Comparison of ENCODE assay signal across 15 cellular contexts in the genomic region with DNA sequence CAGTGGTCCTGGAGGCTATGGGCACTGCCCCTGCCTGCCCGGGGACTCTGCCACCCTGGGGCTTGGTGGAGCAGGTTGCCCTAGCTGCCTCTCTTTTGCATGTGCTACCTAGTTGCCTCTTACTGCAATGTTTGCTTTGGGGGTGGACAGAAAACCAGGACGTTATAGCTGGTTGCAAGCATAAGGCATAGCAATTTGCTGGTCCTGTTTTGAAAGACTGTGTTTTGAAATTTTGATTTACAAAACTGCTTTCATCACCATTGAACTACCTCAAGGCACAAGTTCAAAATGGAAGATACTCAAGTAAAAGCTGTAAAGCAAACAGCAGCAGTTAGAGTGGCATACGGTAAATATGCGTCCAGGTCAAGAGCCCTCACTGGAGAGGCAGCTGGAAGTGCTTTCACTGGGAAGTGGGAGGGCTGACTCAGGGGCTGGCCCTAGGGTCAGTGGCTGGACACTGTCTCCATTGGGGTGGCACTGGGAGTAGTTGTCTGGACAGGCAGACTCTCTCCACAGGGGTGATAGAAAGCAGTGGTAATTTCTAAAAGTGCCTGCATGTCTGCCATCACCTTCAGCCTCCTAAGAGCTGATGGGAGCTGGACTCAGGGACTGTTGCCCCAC.
DNase-seq lines count a peak whose midpoint lies in the region; ATAC-seq, FAIRE-seq and TF ChIP-seq lines count a peak whose summit lies in the region.
"Had no signal": no experiment of that assay in that cellular context is flagged by ENCODE, and none has a peak within 500 bp of the region (broad histone marks: within the 10 kb centered on the region; RNA-seq: fewer than 3 reads in every experiment).

No MANE protein-coding gene starts in this region.

- FAIRE-seq in A549 (lab: Jason Lieb, UNC): no peak

- H3K4me1 Mint-ChIP-seq in activated T-cell treated with anti-CD3 and anti-CD28 coated beads, Interleukin-2, amount 50 U/mL, for 4 hours (ENCODE audit: low read depth): peaks cover 2% of the 10 kb centered on the region

- peak; percentile 50 to 56; a peak in 2 of 5 replicates for TF ChIP-seq EP300 in A549 (IDR thresholded peaks at IDR 0.05)

- CTCF ChIA-PET in A549 (lab: Yijun Ruan, JAX): interaction anchor here (0.5 to 5.6 kb wide), 12 partner anchors 10 to 409 kb away, joined by 3 to 78 read pairs (median 3); no protein-coding TSS in a partner anchor

- no peak for TF ChIP-seq POLR2A in A549 (IDR thresholded peaks at IDR 0.05; ENCODE audit: low read length)

- no peak for TF ChIP-seq CTCF in A549 (IDR thresholded peaks at IDR 0.05)
- no peak for TF ChIP-seq CTCF in liver (IDR thresholded peaks at IDR 0.05; ENCODE audit: low read depth, low read length, missing input control)

- H3K4me1 ChIP-seq in A549 (peaks cover 38% of the 10 kb centered on the region), liver (ENCODE audit: control insufficient read depth in 4 of 4, insufficient read depth in 4 of 4, low read length in 3 of 4) (peaks cover 1 to 26% (median 14%) of the 10 kb centered on the region in 4 donors)

- no peaks in the 10 kb centered on the region for H3K27me3 ChIP-seq in liver (ENCODE audit: control insufficient read depth in 4 of 4, insufficient read depth in 4 of 4, low read length in 3 of 4)

- H3K4me3 Mint-ChIP-seq in activated T-cell treated with anti-CD3 and anti-CD28 coated beads, Interleukin-2, amount 50 U/mL, for 4 hours: no peak overlapping the region

- H3K4me3 ChIP-seq in A549 (no peak overlapping the region), liver (ENCODE audit: low read depth in 1 of 3, low read length in 3 of 3) (no peak overlapping the region)
- H3K4me3 ChIP-seq: GM23248 had no signal

- peak overlapping the region; percentile 72 for H3K4me2 ChIP-seq in A549

- peak; percentile 15 to 67; a peak in 3 of 6 replicates for ATAC-seq in A549
- ATAC-seq in activated T-cell treated with anti-CD3 and anti-CD28 coated beads, Interleukin-2, amount 50 U/mL, for 4 hours: no peak

- no peak; a peak in 1 of 5 replicates for TF ChIP-seq RAD21 in A549 (conservative IDR thresholded peaks at IDR 0.05 in 1 of 2, IDR thresholded peaks at IDR 0.05 in 1 of 2)
- TF ChIP-seq RAD21 in liver (IDR thresholded peaks at IDR 0.05): peak; percentile 62 to 70

- no peaks in the 10 kb centered on the region for H3K36me3 ChIP-seq in liver (ENCODE audit: control insufficient read depth in 4 of 4, insufficient read depth in 3 of 4, low read depth in 1 of 4, low read length in 3 of 4)

- DNase-seq in A549 (ENCODE audit: low read depth in 1 of 2, low spot score in 1 of 2) (peak in 1 of 2 experiments; percentile 47), NCI-H1417 (lab: John Stamatoyannopoulos, UW) (peak; percentile 40 to 82 (median 64)), SHP77 (lab: John Stamatoyannopoulos, UW) (peak; percentile 79 to 85), G401 (ENCODE audit: low spot score) (no peak)
- DNase-seq in stimulated activated CD4-positive, alpha-beta T cell treated with anti-CD3 and anti-CD28 coated beads, Interleukin-12 subunit alpha, Interleukin-12 subunit beta, amount 100 ng/mL, for 4 hours: no peak
- DNase-seq in activated T-cell treated with anti-CD3 and anti-CD28 coated beads, Interleukin-2, amount 50 U/mL, for 4 hours: no peak
- no peak for DNase-seq in activated CD4-positive, alpha-beta T cell treated with anti-CD3 and anti-CD28 coated beads, Interleukin-2, amount 50 U/mL, for 1 hour
- DNase-seq: activated naive CD4-positive, alpha-beta T cell treated with Interleukin-2 at 50 U/mL for 16 hours; Calu3; GM23248; midbrain; MV-4-11; NCI-H82; occipital lobe had no signal

- in situ Hi-C loops in G401 (cut with HindIII; ENCODE audit: low sequenced_read_pairs): no loop called here

- no peak overlapping the region for H3K9ac ChIP-seq in liver (ENCODE audit: low read depth in 1 of 2, low read length in 2 of 2)
- H3K9ac ChIP-seq: GM23248 had no signal

- H3K9me3 Mint-ChIP-seq in activated T-cell treated with anti-CD3 and anti-CD28 coated beads, Interleukin-2, amount 50 U/mL, for 4 hours: no peaks in the 10 kb centered on the region

- H3K9me3 ChIP-seq in A549 (no peaks in the 10 kb centered on the region), liver (ENCODE audit: control insufficient read depth in 4 of 4, low read length in 3 of 4) (no peaks in the 10 kb centered on the region)

- no peaks in the 10 kb centered on the region for H3K27me3 Mint-ChIP-seq in activated T-cell treated with anti-CD3 and anti-CD28 coated beads, Interleukin-2, amount 50 U/mL, for 4 hours (ENCODE audit: low read depth)

- WGBS in A549 (ENCODE audit: missing lambda C conversion rate): 13% methylated on average over 4 of the region's 4 CpGs
- 23% methylated on average over 4 of the region's 4 CpGs for WGBS in liver

- no peaks in the 10 kb centered on the region for H3K36me3 Mint-ChIP-seq in activated T-cell treated with anti-CD3 and anti-CD28 coated beads, Interleukin-2, amount 50 U/mL, for 4 hours (ENCODE audit: insufficient read depth)

- POLR2A ChIA-PET in A549 (lab: Yijun Ruan, JAX): interaction anchor here (0.6 kb wide), 1 partner anchor 208 kb away, joined by 7 read pairs; no protein-coding TSS in a partner anchor

- H3K27ac ChIP-seq in A549 (peak overlapping the region; percentile 68 to 80), liver (ENCODE audit: low read depth in 1 of 2, low read length in 2 of 2) (peak overlapping the region; percentile 48 to 65)
- H3K27ac ChIP-seq: GM23248 had no signal

TF ChIP-seq in A549, 52 proteins besides CTCF, POLR2A, EP300 and RAD21:
- TF ChIP-seq, protein P1, sequence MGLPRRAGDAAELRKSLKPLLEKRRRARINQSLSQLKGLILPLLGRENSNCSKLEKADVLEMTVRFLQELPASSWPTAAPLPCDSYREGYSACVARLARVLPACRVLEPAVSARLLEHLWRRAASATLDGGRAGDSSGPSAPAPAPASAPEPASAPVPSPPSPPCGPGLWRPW (IDR thresholded peaks at IDR 0.05): peak; percentile 47
- TF ChIP-seq CEBPB (IDR thresholded peaks at IDR 0.05): peak; percentile 36 to 68; a peak in 2 of 4 replicates
- TF ChIP-seq JUN (IDR thresholded peaks at IDR 0.05): peak in 1 of 2 experiments; percentile 23; a peak in 1 of 5 replicates
- 0 out of 2 replicates have a peak, but pooled peaks have one; percentile 14 for TF ChIP-seq GATA3 (IDR thresholded peaks at IDR 0.05; ENCODE audit: borderline replicate concordance)
- TF ChIP-seq, protein P2, sequence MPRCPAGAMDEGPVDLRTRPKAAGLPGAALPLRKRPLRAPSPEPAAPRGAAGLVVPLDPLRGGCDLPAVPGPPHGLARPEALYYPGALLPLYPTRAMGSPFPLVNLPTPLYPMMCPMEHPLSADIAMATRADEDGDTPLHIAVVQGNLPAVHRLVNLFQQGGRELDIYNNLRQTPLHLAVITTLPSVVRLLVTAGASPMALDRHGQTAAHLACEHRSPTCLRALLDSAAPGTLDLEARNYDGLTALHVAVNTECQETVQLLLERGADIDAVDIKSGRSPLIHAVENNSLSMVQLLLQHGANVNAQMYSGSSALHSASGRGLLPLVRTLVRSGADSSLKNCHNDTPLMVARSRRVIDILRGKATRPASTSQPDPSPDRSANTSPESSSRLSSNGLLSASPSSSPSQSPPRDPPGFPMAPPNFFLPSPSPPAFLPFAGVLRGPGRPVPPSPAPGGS (IDR thresholded peaks at IDR 0.05): no peak
- no peak for TF ChIP-seq HEYL (CRISPR knock-in tag; IDR thresholded peaks at IDR 0.05)
- TF ChIP-seq, protein P3, sequence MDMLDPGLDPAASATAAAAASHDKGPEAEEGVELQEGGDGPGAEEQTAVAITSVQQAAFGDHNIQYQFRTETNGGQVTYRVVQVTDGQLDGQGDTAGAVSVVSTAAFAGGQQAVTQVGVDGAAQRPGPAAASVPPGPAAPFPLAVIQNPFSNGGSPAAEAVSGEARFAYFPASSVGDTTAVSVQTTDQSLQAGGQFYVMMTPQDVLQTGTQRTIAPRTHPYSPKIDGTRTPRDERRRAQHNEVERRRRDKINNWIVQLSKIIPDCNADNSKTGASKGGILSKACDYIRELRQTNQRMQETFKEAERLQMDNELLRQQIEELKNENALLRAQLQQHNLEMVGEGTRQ (IDR thresholded peaks at IDR 0.05): no peak
- no peak for TF ChIP-seq ZSCAN20 (CRISPR knock-in tag; IDR thresholded peaks at IDR 0.05)

TF ChIP-seq in liver, 16 proteins besides CTCF, POLR2A, EP300 and RAD21 (continues in another document):
- peak in 1 of 2 donors; percentile 40 for TF ChIP-seq GABPA (IDR thresholded peaks at IDR 0.05 in 1 of 2, conservative IDR thresholded peaks at IDR 0.05 in 1 of 2)
- TF ChIP-seq FOXA2 (IDR thresholded peaks at IDR 0.05): peak; percentile 94
- TF ChIP-seq, protein P4, sequence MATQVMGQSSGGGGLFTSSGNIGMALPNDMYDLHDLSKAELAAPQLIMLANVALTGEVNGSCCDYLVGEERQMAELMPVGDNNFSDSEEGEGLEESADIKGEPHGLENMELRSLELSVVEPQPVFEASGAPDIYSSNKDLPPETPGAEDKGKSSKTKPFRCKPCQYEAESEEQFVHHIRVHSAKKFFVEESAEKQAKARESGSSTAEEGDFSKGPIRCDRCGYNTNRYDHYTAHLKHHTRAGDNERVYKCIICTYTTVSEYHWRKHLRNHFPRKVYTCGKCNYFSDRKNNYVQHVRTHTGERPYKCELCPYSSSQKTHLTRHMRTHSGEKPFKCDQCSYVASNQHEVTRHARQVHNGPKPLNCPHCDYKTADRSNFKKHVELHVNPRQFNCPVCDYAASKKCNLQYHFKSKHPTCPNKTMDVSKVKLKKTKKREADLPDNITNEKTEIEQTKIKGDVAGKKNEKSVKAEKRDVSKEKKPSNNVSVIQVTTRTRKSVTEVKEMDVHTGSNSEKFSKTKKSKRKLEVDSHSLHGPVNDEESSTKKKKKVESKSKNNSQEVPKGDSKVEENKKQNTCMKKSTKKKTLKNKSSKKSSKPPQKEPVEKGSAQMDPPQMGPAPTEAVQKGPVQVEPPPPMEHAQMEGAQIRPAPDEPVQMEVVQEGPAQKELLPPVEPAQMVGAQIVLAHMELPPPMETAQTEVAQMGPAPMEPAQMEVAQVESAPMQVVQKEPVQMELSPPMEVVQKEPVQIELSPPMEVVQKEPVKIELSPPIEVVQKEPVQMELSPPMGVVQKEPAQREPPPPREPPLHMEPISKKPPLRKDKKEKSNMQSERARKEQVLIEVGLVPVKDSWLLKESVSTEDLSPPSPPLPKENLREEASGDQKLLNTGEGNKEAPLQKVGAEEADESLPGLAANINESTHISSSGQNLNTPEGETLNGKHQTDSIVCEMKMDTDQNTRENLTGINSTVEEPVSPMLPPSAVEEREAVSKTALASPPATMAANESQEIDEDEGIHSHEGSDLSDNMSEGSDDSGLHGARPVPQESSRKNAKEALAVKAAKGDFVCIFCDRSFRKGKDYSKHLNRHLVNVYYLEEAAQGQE (IDR thresholded peaks at IDR 0.05): peak; percentile 84

Comparison
In these comparisons a context has a peak if more than half of its experiments do, and no peak if none do; other contexts are left out.
1. ATAC-seq: peak in A549 (2 of 2); none in activated T-cell treated with anti-CD3 and anti-CD28 coated beads, Interleukin-2, amount 50 U/mL, for 4 hours (0 of 2).
2. DNase-seq: peak in NCI-H1417 (3 of 3) and SHP77 (2 of 2); none in G401 (single experiment), stimulated activated CD4-positive, alpha-beta T cell treated with anti-CD3 and anti-CD28 coated beads, Interleukin-12 subunit alpha, Interleukin-12 subunit beta, amount 100 ng/mL, for 4 hours (single experiment), activated T-cell treated with anti-CD3 and anti-CD28 coated beads, Interleukin-2, amount 50 U/mL, for 4 hours (single experiment) and activated CD4-positive, alpha-beta T cell treated with anti-CD3 and anti-CD28 coated beads, Interleukin-2, amount 50 U/mL, for 1 hour (single experiment).